ENCODE assay signal across 16 cellular contexts in the genomic region with DNA sequence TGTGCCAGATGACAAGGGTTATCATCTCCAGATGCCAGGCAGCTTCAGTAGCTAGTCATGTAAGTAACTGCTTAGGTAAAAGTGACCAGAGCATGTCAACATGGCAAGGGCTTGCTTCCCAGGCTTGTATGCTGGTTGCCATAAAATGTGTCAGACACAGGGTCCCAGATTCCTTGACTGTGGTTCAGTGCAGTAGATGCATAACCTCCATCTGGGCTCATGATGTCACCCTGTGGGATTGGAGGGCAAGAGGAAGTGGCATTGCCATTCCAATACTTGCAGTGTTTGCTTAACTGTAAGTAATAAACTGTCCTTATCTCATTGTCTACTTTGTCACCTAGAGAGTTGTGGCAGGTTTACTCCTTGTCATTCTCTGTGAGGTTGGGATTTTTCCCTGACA.
"Had no signal": no experiment of that assay in that cellular context is flagged by ENCODE, and none has a peak within 500 bp of the region (broad histone marks: within the 10 kb centered on the region; RNA-seq: fewer than 3 reads in every experiment).

No MANE protein-coding gene starts in this region.

- H3K27me3 ChIP-seq: colonic mucosa, esophagus squamous epithelium, neutrophil, spleen, transverse colon had no signal

- DNase-seq: colonic mucosa; dermis blood vessel endothelial cell; esophagus squamous epithelium; foreskin fibroblast; left colon; left ventricle myocardium superior; naive thymus-derived CD8-positive, alpha-beta T cell; spleen; stimulated activated CD4-positive, alpha-beta T cell treated with anti-CD3 and anti-CD28 coated beads, Interleukin-15, amount 100 ng/mL, for 24 hours; stimulated activated CD4-positive, alpha-beta T cell treated with anti-CD3 and anti-CD28 coated beads, Interleukin-1b, Interleukin-23, amount 100 ng/mL, for 48 hours; stimulated activated CD4-positive, alpha-beta T cell treated with anti-CD3 and anti-CD28 coated beads, Interleukin-4, amount 100 ng/mL, for 4 hours; stimulated activated naive B cell treated with anti-CD40 and anti-IgM and Interleukin-4, amounts not matched to agents 10 μg/mL and 1 μg/mL and 100 μg/mL, for 72 hours; stimulated activated naive CD8-positive, alpha-beta T cell treated with anti-CD3 and anti-CD28 coated beads, Interleukin-15, amount 100 ng/mL, for 72 hours; transverse colon had no signal

- H3K9me3 ChIP-seq: colonic mucosa, esophagus squamous epithelium, neutrophil, spleen, thoracic aorta, transverse colon had no signal

- H3K27ac ChIP-seq: colonic mucosa, esophagus squamous epithelium, neutrophil, spleen, thoracic aorta, transverse colon had no signal

- H3K36me3 ChIP-seq: colonic mucosa, esophagus squamous epithelium, neutrophil, spleen, thoracic aorta, transverse colon had no signal

- H3K4me3 ChIP-seq: colonic mucosa, esophagus squamous epithelium, spleen, thoracic aorta, transverse colon had no signal

- H3K4me1 ChIP-seq: colonic mucosa, esophagus squamous epithelium, spleen, transverse colon had no signal
